14 cellular contexts compared by ENCODE assay signal in the genomic region with DNA sequence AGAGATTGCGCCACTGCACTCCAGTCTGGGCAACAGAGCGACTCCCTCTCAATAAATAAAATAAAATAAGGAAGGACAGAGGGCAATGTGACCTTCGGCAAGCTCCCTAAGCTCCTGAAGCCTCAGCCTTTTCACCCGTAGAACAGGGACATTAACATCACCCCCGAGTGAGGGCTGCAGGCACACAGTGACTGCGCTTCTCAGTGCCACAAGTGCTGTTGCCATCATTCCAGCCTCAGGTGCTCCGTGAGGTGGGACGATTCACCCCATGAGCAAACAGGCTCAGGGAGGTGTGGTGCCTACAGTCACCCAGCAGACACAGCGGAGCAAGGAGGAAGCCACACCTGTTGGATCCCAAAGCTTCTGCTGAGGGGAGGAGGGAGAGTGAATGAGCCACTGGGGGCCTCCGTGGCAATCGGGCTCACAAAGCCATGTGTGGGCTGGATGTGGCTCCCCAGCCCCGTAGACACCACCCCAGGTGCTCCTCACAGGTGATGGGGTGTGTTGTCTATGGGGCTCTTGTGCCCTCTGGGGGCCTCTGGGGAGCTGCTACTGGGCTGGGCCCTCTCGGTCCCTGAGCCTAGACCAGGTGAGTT. TPM values are rescaled to one million over a fixed set of nuclear protein-coding genes. Genes with fewer than 3 reads are reported as not detected.
DNase-seq lines count a peak whose midpoint lies in the region; ATAC-seq and TF ChIP-seq lines count a peak whose summit lies in the region.
"Had no signal": no experiment of that assay in that cellular context is flagged by ENCODE, and none has a peak within 500 bp of the region (broad histone marks: within the 10 kb centered on the region; RNA-seq: fewer than 3 reads in every experiment).

No MANE protein-coding gene starts in this region.

- peak overlapping the region; percentile 32 for H3K18ac ChIP-seq in neuronal stem cell (ENCODE audit: low read length)

- H3K14ac ChIP-seq in neuronal stem cell (ENCODE audit: low read length) = peak overlapping the region; percentile 9

- H3K36me3 ChIP-seq in BLaER1 (peaks cover 14% of the 10 kb centered on the region; the same call in 1 of the 2 replicates), neuronal stem cell (replicated peaks in 1 of 2; ENCODE audit: control insufficient read depth in 2 of 2, insufficient read depth in 2 of 2, low read length in 2 of 2) (no peaks in the 10 kb centered on the region), OCI-LY7 (ENCODE audit: insufficient read depth, low read length) (no peaks in the 10 kb centered on the region)
- no peaks in the 10 kb centered on the region for H3K36me3 ChIP-seq in BLaER1 treated with 17β-estradiol and CSF1 and Interleukin-3, amounts not matched to agents 10 nM and 100 nM

- POLR2A ChIA-PET in OCI-LY7 (lab: Charles Lee) = no interaction called here

- H3K9ac ChIP-seq in BLaER1 = no peak overlapping the region
- no peak overlapping the region for H3K9ac ChIP-seq in BLaER1 treated with 17β-estradiol and CSF1 and Interleukin-3, amounts not matched to agents 10 nM and 100 nM
- H3K9ac ChIP-seq in neuronal stem cell (ENCODE audit: low read depth, low read length, poor library complexity) = peak overlapping the region; percentile 4

- H3K27me3 Mint-ChIP-seq in chondrocyte (ENCODE audit: low read depth) = peaks cover 14% of the 10 kb centered on the region
- H3K27me3 Mint-ChIP-seq: CD4-positive, alpha-beta memory T cell had no signal

- no peaks in the 10 kb centered on the region for H3K9me2 ChIP-seq in OCI-LY7 (ENCODE audit: insufficient read depth, low read length)

- no peak for ATAC-seq in HG02763 (IDR thresholded peaks at IDR 0.05; ENCODE audit: unreplicated experiment)
- ATAC-seq in HG02798 (IDR thresholded peaks at IDR 0.05; ENCODE audit: poor library complexity, unreplicated experiment) = no peak
- ATAC-seq: HCT116 had no signal

- H2BK120ac ChIP-seq in neuronal stem cell (ENCODE audit: low read depth, low read length) = no peak overlapping the region

- DNase-seq in chondrocyte (ENCODE audit: low spot score) = peak; percentile 60
- no peak for DNase-seq in neuronal stem cell (ENCODE audit: low spot score)
- DNase-seq in OCI-LY7 (ENCODE audit: low spot score) = no peak
- DNase-seq: CD4-positive, alpha-beta memory T cell; KG1; NCI-H1417 treated with DMSO at 0.1 percent for 48 hours; NCI-H2029; NCI-H2171 treated with DMSO at 0.1 percent for 48 hours; NCI-H446 treated with DMSO at 0.1 percent for 48 hours had no signal

- H3K4ac ChIP-seq in neuronal stem cell (ENCODE audit: low read length) = no peak overlapping the region

- H3K9me3 ChIP-seq in BLaER1 (no peaks in the 10 kb centered on the region), neuronal stem cell (replicated peaks in 1 of 2; ENCODE audit: control insufficient read depth in 2 of 2, insufficient read depth in 1 of 2, low read depth in 1 of 2, low read length in 2 of 2) (no peaks in the 10 kb centered on the region), OCI-LY7 (ENCODE audit: low read length) (no peaks in the 10 kb centered on the region)
- H3K9me3 ChIP-seq in BLaER1 treated with 17β-estradiol and CSF1 and Interleukin-3, amounts not matched to agents 10 nM and 100 nM (replicated peaks in 1 of 11) = no peaks in the 10 kb centered on the region

- H3K4me1 Mint-ChIP-seq in chondrocyte (ENCODE audit: low read depth) = peaks cover 7% of the 10 kb centered on the region

- H3K4me1 ChIP-seq in BLaER1 (peaks cover 84% of the 10 kb centered on the region), neuronal stem cell (ENCODE audit: control insufficient read depth in 2 of 2, insufficient read depth in 1 of 2, low read depth in 1 of 2, low read length in 2 of 2) (peaks cover 32 to 39% of the 10 kb centered on the region in 2 donors), OCI-LY7 (ENCODE audit: insufficient read depth, low read length, poor library complexity, severe bottlenecking) (peaks cover 18% of the 10 kb centered on the region)
- H3K4me1 ChIP-seq in BLaER1 treated with 17β-estradiol and CSF1 and Interleukin-3, amounts not matched to agents 10 nM and 100 nM = peaks cover 28 to 83% (median 76%) of the 10 kb centered on the region in 10 experiments

- no peak overlapping the region for H2BK15ac ChIP-seq in neuronal stem cell (ENCODE audit: low read length)

- H4K20me1 ChIP-seq in BLaER1 (peaks cover 14% of the 10 kb centered on the region), OCI-LY7 (ENCODE audit: insufficient read depth, low read length) (no peaks in the 10 kb centered on the region)
- peaks cover 0 to 28% (median 0%) of the 10 kb centered on the region in 11 experiments; a peak in 9 of 22 replicates for H4K20me1 ChIP-seq in BLaER1 treated with 17β-estradiol and CSF1 and Interleukin-3, amounts not matched to agents 10 nM and 100 nM

- no peak overlapping the region for H2BK5ac ChIP-seq in neuronal stem cell (ENCODE audit: low read length)

- CTCF ChIA-PET in OCI-LY7 (lab: Charles Lee; ENCODE audit: unreplicated experiment) = no interaction called here

- no CpG with 5 or more reads among the region's 13 CpGs for WGBS in neuronal stem cell (ENCODE audit: extremely low coverage in 2 of 2, insufficient read length in 2 of 2, insufficient replicate concordance in 1 of 2), 2 donors

- no peak overlapping the region for H2BK12ac ChIP-seq in neuronal stem cell (ENCODE audit: low read length)

- H3K27ac ChIP-seq in BLaER1 (no peak overlapping the region), neuronal stem cell (replicated peaks; ENCODE audit: low read length) (no peak overlapping the region), OCI-LY7 (ENCODE audit: low read depth, low read length, poor library complexity, severe bottlenecking) (no peak overlapping the region)
- H3K27ac ChIP-seq in BLaER1 treated with 17β-estradiol and CSF1 and Interleukin-3, amounts not matched to agents 10 nM and 100 nM = no peak overlapping the region

- no TSS peak for BruUV-seq in OCI-LY7 (replicated peaks; lab: Mats Ljungman, UMichigan)

- intact Hi-C loops in OCI-LY7 (cut with micrococcal nuclease; ENCODE audit: unreplicated experiment) = no loop called here

- peak overlapping the region; percentile 100 for H3K4me2 ChIP-seq in BLaER1
- H3K4me2 ChIP-seq in BLaER1 treated with 17β-estradiol and CSF1 and Interleukin-3, amounts not matched to agents 10 nM and 100 nM = peak overlapping the region in 7 of 11 experiments; percentile 31 to 100 (median 96); a peak in 9 of 22 replicates
- H3K4me2 ChIP-seq in neuronal stem cell (ENCODE audit: insufficient read depth, low read length, poor library complexity, severe bottlenecking) = no peak overlapping the region
- H3K4me2 ChIP-seq in OCI-LY7 (ENCODE audit: low read length) = no peak overlapping the region

- no peaks in the 10 kb centered on the region for H3K9me3 Mint-ChIP-seq in chondrocyte (ENCODE audit: low read depth)
- H3K9me3 Mint-ChIP-seq: CD4-positive, alpha-beta memory T cell had no signal

- no peak overlapping the region for H3K27ac Mint-ChIP-seq in chondrocyte (ENCODE audit: unreplicated experiment)

- peak overlapping the region; percentile 26 for H2AK5ac ChIP-seq in neuronal stem cell (ENCODE audit: low read depth, low read length)

- H3K79me2 ChIP-seq in OCI-LY7 (ENCODE audit: insufficient read depth, low read depth, low read length) = no peaks in the 10 kb centered on the region

- H2AFZ ChIP-seq in neuronal stem cell (ENCODE audit: low read length) = no peak overlapping the region
- H2AFZ ChIP-seq in OCI-LY7 (ENCODE audit: low read length) = no peak overlapping the region

- H3K23ac ChIP-seq in neuronal stem cell (ENCODE audit: low read depth, low read length, poor library complexity) = no peak overlapping the region

- no peak for TF ChIP-seq CTCF in chondrocyte (IDR thresholded peaks at IDR 0.05)
- TF ChIP-seq CTCF in OCI-LY7 (conservative IDR thresholded peaks at IDR 0.05; ENCODE audit: low read length) = no peak

- H4K91ac ChIP-seq in neuronal stem cell (ENCODE audit: low read depth, low read length, poor library complexity) = peak overlapping the region; percentile 26

- no peaks in the 10 kb centered on the region for H3K36me3 Mint-ChIP-seq in chondrocyte (ENCODE audit: low read depth)
- H3K36me3 Mint-ChIP-seq: CD4-positive, alpha-beta memory T cell had no signal

- H3K4me3 ChIP-seq in BLaER1 (no peak overlapping the region), neuronal stem cell (ENCODE audit: low read length in 2 of 2) (no peak overlapping the region), OCI-LY7 (ENCODE audit: low read depth, low read length, poor library complexity, severe bottlenecking) (no peak overlapping the region)
- H3K4me3 ChIP-seq in BLaER1 treated with 17β-estradiol and CSF1 and Interleukin-3, amounts not matched to agents 10 nM and 100 nM = no peak overlapping the region

- H3K79me1 ChIP-seq in neuronal stem cell (ENCODE audit: low read depth, low read length) = no peaks in the 10 kb centered on the region

- H4K8ac ChIP-seq in neuronal stem cell (ENCODE audit: low read depth, low read length) = no peak overlapping the region

- no peak overlapping the region for H3K4me3 Mint-ChIP-seq in chondrocyte (ENCODE audit: unreplicated experiment)
- H3K4me3 Mint-ChIP-seq: CD4-positive, alpha-beta memory T cell had no signal

- no peaks in the 10 kb centered on the region for H3K27me3 ChIP-seq in BLaER1
- peaks cover 0 to 19% (median 13%) of the 10 kb centered on the region in 11 experiments; a peak in 12 of 22 replicates for H3K27me3 ChIP-seq in BLaER1 treated with 17β-estradiol and CSF1 and Interleukin-3, amounts not matched to agents 10 nM and 100 nM
- peaks cover 0 to 26% (median 0%) of the 10 kb centered on the region in 3 experiments for H3K27me3 ChIP-seq in neuronal stem cell (ENCODE audit: control insufficient read depth in 3 of 3, insufficient read depth in 3 of 3, low read depth in 1 of 3, low read length in 3 of 3)

RNA-seq across cellular contexts. Expression of gene TCF20, which starts 9.1 kb away (rescaled TPM):
- 27.3 to 35.1 TPM (median 31.0 TPM) in 3 replicates for total RNA-seq in chondrocyte
- polyA plus RNA-seq in neuronal stem cell (2013, experiment 1 of 2) = 18.5 TPM
- polyA plus RNA-seq in neuronal stem cell (2013, experiment 2 of 2) = 19.2 TPM
- 55.6 and 56.0 TPM in 2 replicates for total RNA-seq in OCI-LY7 (2014; rRNA removed; shearing (Covaris generic))
- total RNA-seq in OCI-LY7 (2022) = 71.1 and 77.8 TPM in 2 replicates

Comparison
In these comparisons a context has a peak if more than half of its experiments do, and no peak if none do; other contexts are left out.
1. H3K4me2 ChIP-seq: peak in BLaER1 (single experiment) and BLaER1 treated with 17β-estradiol and CSF1 and Interleukin-3, amounts not matched to agents 10 nM and 100 nM (7 of 11); none in neuronal stem cell (single experiment) and OCI-LY7 (single experiment).